In the genomic region with DNA sequence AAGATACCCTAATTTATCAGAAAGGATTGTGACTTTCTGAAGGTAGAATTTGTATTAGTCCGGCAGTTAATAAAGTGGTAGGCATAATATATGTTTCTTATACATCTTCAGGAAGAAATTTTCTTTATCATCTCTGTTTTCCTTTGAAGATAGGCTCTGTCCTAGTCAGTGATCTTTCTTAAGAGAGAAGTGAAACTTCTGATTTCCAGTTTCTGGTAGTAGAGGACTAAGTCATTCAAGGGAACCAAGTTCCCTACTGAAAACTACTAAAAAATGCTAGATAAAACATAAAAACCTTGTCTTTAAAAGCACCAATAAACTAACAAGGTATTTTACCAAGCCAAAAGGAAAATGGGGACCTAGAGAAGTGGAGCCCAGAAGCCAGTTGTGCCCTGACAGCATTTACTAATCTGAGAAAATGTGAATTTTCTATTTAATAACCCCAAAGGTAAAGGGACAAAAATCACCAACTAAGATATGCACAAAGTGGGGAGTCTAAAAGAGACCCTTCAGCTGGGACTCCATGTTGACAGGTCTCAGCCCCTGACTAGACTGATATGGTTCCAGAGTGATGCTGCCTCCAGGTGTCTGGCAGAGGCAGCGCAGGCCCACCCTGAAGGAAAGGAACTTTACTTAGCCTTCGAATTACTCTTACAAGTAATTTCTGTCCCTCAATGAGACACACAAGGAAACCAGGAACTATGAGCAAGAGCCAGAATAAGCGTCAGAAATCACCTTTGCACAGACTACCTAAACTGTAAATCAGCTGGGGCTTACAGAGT, we compare ENCODE assay signal across 10 cellular contexts.
A peak's percentile ranks its signal among the peaks of the same experiment; 100 is the strongest.
DNase-seq lines count a peak whose midpoint lies in the region; ATAC-seq and TF ChIP-seq lines count a peak whose summit lies in the region.
"Had no signal": no experiment of that assay in that cellular context is flagged by ENCODE, and none has a peak within 500 bp of the region (broad histone marks: within the 10 kb centered on the region; RNA-seq: fewer than 3 reads in every experiment).

No MANE protein-coding gene starts in this region.

- H3K27ac ChIP-seq in RWPE2 (ENCODE audit: poor library complexity, severe bottlenecking), result no peak overlapping the region
- H3K27ac ChIP-seq: skin epidermis had no signal

- no peaks in the 10 kb centered on the region for H3K4me1 ChIP-seq in BE2C
- H3K4me1 ChIP-seq in RWPE2 (ENCODE audit: insufficient read depth, poor library complexity, severe bottlenecking), result no peaks in the 10 kb centered on the region

- no peak overlapping the region for H3K4me3 ChIP-seq in BE2C (ENCODE audit: low read depth, low read length)
- H3K4me3 ChIP-seq in RWPE2 (ENCODE audit: severe bottlenecking), result no peak overlapping the region
- no peak overlapping the region for H3K4me3 ChIP-seq in fibroblast of the aortic adventitia (ENCODE audit: low read depth, low read length)
- H3K4me3 ChIP-seq: skin epidermis had no signal

- TF ChIP-seq CTCF in BE2C (IDR thresholded peaks at IDR 0.05; ENCODE audit: low read depth, low read length), result peak; percentile 39
- TF ChIP-seq CTCF in GM20000 (IDR thresholded peaks at IDR 0.05; ENCODE audit: extremely low read depth, missing control alignments), result peak; percentile 27
- peak; percentile 18 for TF ChIP-seq CTCF in RWPE2 (IDR thresholded peaks at IDR 0.05; ENCODE audit: poor library complexity, severe bottlenecking)
- peak; percentile 10 for TF ChIP-seq CTCF in fibroblast of the aortic adventitia (IDR thresholded peaks at IDR 0.05; ENCODE audit: insufficient read depth, low read length)

- H3K36me3 ChIP-seq in BE2C, result peaks cover 29% of the 10 kb centered on the region
- H3K36me3 ChIP-seq in RWPE2 (ENCODE audit: low read depth), result peaks cover 74% of the 10 kb centered on the region

- no peaks in the 10 kb centered on the region for H3K9me3 ChIP-seq in BE2C
- peaks cover 5% of the 10 kb centered on the region for H3K9me3 ChIP-seq in RWPE2 (ENCODE audit: severe bottlenecking)

- H3K27me3 ChIP-seq in BE2C (no peaks in the 10 kb centered on the region), RWPE2 (ENCODE audit: insufficient read depth, poor library complexity, severe bottlenecking) (no peaks in the 10 kb centered on the region)

- no peak for ATAC-seq in RWPE2 (ENCODE audit: low read depth)
- no peak for ATAC-seq in HG02884 (IDR thresholded peaks at IDR 0.05; ENCODE audit: unreplicated experiment)
- ATAC-seq: stimulated activated memory B cell treated with anti-CD40 and anti-IgM and Interleukin-4, amounts not matched to agents 10 μg/mL and 1 μg/mL and 100 μg/mL, for 72 hours had no signal

- no peak for DNase-seq in BE2C
- DNase-seq in GM20000 (ENCODE audit: low spot score), result peak; percentile 15
- DNase-seq in RWPE2 (ENCODE audit: low spot score), result no peak
- no peak for DNase-seq in fibroblast of the aortic adventitia (ENCODE audit: low read depth)
- DNase-seq in islet precursor cell, result no peak
- no peak for DNase-seq in NCI-H1436 (lab: John Stamatoyannopoulos, UW)
- no peak for DNase-seq in NCI-H446 (lab: John Stamatoyannopoulos, UW)
